8 cellular contexts compared by ENCODE assay signal in the genomic region with DNA sequence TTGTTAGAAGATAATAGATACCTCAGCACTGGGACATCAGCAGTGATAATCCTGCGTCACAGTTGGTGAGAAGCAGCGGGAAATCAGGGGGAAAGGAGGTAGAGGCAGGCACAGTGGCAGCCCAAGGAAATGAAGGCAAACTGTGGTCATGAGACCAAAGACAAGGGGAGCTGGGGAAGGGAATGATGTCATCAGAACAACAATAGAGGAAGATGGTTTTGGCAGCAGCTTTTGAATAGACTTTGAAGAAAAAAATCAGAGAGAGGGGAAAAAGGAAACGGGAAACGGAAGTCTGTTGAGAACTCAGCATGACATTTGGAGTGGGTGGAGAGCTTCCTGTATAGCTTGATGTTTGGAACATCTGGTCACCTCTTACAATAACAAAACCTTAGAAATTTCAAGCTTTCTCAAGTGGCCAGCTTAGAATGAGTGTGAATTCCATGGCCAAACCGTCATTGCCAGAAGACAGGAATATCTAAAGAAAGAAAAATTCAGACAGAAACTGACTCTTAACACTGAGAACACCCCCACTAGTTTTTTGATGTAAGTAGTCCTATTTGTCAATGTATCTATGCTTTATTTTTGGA. TPM values are rescaled to one million over a fixed set of nuclear protein-coding genes. Genes with fewer than 3 reads are reported as not detected.
A peak's percentile ranks its signal among the peaks of the same experiment; 100 is the strongest.
DNase-seq lines count a peak whose midpoint lies in the region; ATAC-seq and TF ChIP-seq lines count a peak whose summit lies in the region.

No MANE protein-coding gene starts in this region.

- H4K20me1 ChIP-seq in mammary epithelial cell (ENCODE audit: insufficient read depth, low read length), result no peaks in the 10 kb centered on the region

- no peak overlapping the region for H3K27ac ChIP-seq in mammary epithelial cell (ENCODE audit: insufficient read depth, low read depth, low read length)

- intact Hi-C loops in activated naive CD4-positive, alpha-beta T cell treated with anti-CD3 and anti-CD28 coated beads for 36 hours (cut with micrococcal nuclease), result loop anchor here (1.0 to 5.0 kb wide), 6 partner anchors 17 to 720 kb away; a partner anchor contains a TSS
- intact Hi-C loops in mammary epithelial cell (cut with micrococcal nuclease), result loop anchor here (2.0 to 10.0 kb wide), 2 partner anchors 18 to 566 kb away; a partner anchor contains a TSS

- H3K4me3 Mint-ChIP-seq in activated naive CD4-positive, alpha-beta T cell treated with anti-CD3 and anti-CD28 coated beads for 36 hours, result peak overlapping the region; percentile 16
- peak overlapping the region in 3 of 8 donors; percentile 7 to 52 (median 30) for H3K4me3 Mint-ChIP-seq in naive B cell

- no peak overlapping the region for H3K4me3 ChIP-seq in mammary epithelial cell (replicated peaks in 1 of 3; ENCODE audit: insufficient read depth in 1 of 3, low read depth in 2 of 3, low read length in 3 of 3)

- no peaks in the 10 kb centered on the region for H3K27me3 ChIP-seq in mammary epithelial cell (ENCODE audit: insufficient read depth, low read length)

- no peaks in the 10 kb centered on the region for H3K27me3 Mint-ChIP-seq in activated naive CD4-positive, alpha-beta T cell treated with anti-CD3 and anti-CD28 coated beads for 36 hours (ENCODE audit: low read depth)
- peaks cover 41 to 47% (median 42%) of the 10 kb centered on the region in 3 donors for H3K27me3 Mint-ChIP-seq in naive B cell

- peaks cover 9% of the 10 kb centered on the region for H3K4me1 ChIP-seq in mammary epithelial cell (ENCODE audit: insufficient read depth, low read length)

- BruUV-seq in mammary epithelial cell (replicated peaks; lab: Mats Ljungman, UMichigan), result no TSS peak

- peak; percentile 59 for ATAC-seq in HG02678 (IDR thresholded peaks at IDR 0.05; ENCODE audit: unreplicated experiment)
- ATAC-seq in naive B cell (ENCODE audit: low read depth in 2 of 2), result peak; percentile 49 to 56

- 72% methylated on average over 3 of the region's 5 CpGs for WGBS in mammary epithelial cell (ENCODE audit: low coverage, missing lambda C conversion rate)

- H3K4me2 ChIP-seq in mammary epithelial cell (ENCODE audit: insufficient read depth, low read depth, low read length), result peak overlapping the region; percentile 18

- no peaks in the 10 kb centered on the region for H3K79me2 ChIP-seq in mammary epithelial cell (ENCODE audit: insufficient read depth, low read length)

- in situ Hi-C loops in mammary epithelial cell (cut with MboI; ENCODE audit: low sequenced_read_pairs in 2 of 2), result loop anchor here (10.0 kb wide), 2 partner anchors 86 to 206 kb away; no protein-coding TSS in a partner anchor

- H3K9me3 ChIP-seq in mammary epithelial cell (replicated peaks; ENCODE audit: insufficient read depth, low read length), result no peaks in the 10 kb centered on the region

- CTCF ChIA-PET in activated naive CD4-positive, alpha-beta T cell treated with anti-CD3 and anti-CD28 coated beads for 36 hours (lab: Charles Lee), result interaction anchor here (0.5 to 5.2 kb wide), 36 partner anchors 10 to 235 kb away, joined by 3 to 142 read pairs (median 5); a partner anchor contains a TSS
- CTCF ChIA-PET in mammary epithelial cell (lab: Charles Lee; ENCODE audit: low non-redundant PET), result interaction anchor here (0.6 to 1.4 kb wide), 3 partner anchors 206 to 306 kb away, joined by 3 to 9 read pairs (median 6); no protein-coding TSS in a partner anchor

- peak; percentile 42 for DNase-seq in activated naive CD4-positive, alpha-beta T cell treated with anti-CD3 and anti-CD28 coated beads for 36 hours
- DNase-seq in activated naive CD4-positive, alpha-beta T cell treated with anti-CD3 and anti-CD28 coated beads, Interleukin-2, amount 50 U/mL, for 16 hours, result no peak
- DNase-seq in NCI-H69 (lab: John Stamatoyannopoulos, UW) (peak; percentile 66), mammary epithelial cell (peak; percentile 11), naive B cell (peak; percentile 21), NCI-H1092 (lab: John Stamatoyannopoulos, UW) (no peak), putamen (ENCODE audit: low spot score) (no peak)

- peak overlapping the region; percentile 77 for H2AFZ ChIP-seq in mammary epithelial cell (ENCODE audit: low read depth, low read length)

- H3K36me3 ChIP-seq in mammary epithelial cell (ENCODE audit: insufficient read depth, low read length), result no peaks in the 10 kb centered on the region

- no peak for TF ChIP-seq CTCF in mammary epithelial cell (conservative IDR thresholded peaks at IDR 0.05 in 1 of 2, IDR thresholded peaks at IDR 0.05 in 1 of 2; ENCODE audit: extremely low read depth in 1 of 2, insufficient read depth in 1 of 2, low read depth in 1 of 2, low read length in 2 of 2)

- H3K9me3 Mint-ChIP-seq in activated naive CD4-positive, alpha-beta T cell treated with anti-CD3 and anti-CD28 coated beads for 36 hours, result no peaks in the 10 kb centered on the region
- H3K9me3 Mint-ChIP-seq in naive B cell, result peaks cover 2 to 11% (median 6%) of the 10 kb centered on the region in 7 donors

- peak overlapping the region; percentile 72 for H3K27ac Mint-ChIP-seq in activated naive CD4-positive, alpha-beta T cell treated with anti-CD3 and anti-CD28 coated beads for 36 hours
- H3K27ac Mint-ChIP-seq in naive B cell, result no peak overlapping the region

- no peaks in the 10 kb centered on the region for H3K36me3 Mint-ChIP-seq in activated naive CD4-positive, alpha-beta T cell treated with anti-CD3 and anti-CD28 coated beads for 36 hours (ENCODE audit: low read depth)
- H3K36me3 Mint-ChIP-seq in naive B cell, result no peaks in the 10 kb centered on the region

- dilution Hi-C loops in mammary epithelial cell (cut with HindIII; ENCODE audit: low sequenced_read_pairs), result loop anchor here (5.0 to 25.0 kb wide), 3 partner anchors 48 to 218 kb away; no protein-coding TSS in a partner anchor

- no peak overlapping the region for H3K9ac ChIP-seq in mammary epithelial cell (ENCODE audit: insufficient read depth, low read length)

- peaks cover 21% of the 10 kb centered on the region for H3K4me1 Mint-ChIP-seq in activated naive CD4-positive, alpha-beta T cell treated with anti-CD3 and anti-CD28 coated beads for 36 hours (ENCODE audit: low read depth)
- peaks cover 6 to 15% (median 11%) of the 10 kb centered on the region in 3 donors for H3K4me1 Mint-ChIP-seq in naive B cell

RNA-seq across cellular contexts. Expression of a gene that starts 18.4 kb away (rescaled TPM):
- 1 to 10 TPM; 6.7 to 8.3 TPM for total RNA-seq in activated naive CD4-positive, alpha-beta T cell treated with anti-CD3 and anti-CD28 coated beads for 36 hours
- total RNA-seq in mammary epithelial cell, result 100 to 1,000 TPM in 1 of 2 donors, 10 to 100 TPM in 1; 76.9 to 126 TPM
- polyA plus RNA-seq in mammary epithelial cell (23.1 TPM), naive B cell (ENCODE audit: low read depth in 6 of 6) (not detected)
- polyA minus RNA-seq in mammary epithelial cell, result 33.9 TPM

Comparison
In these comparisons a context has a peak if more than half of its experiments do, and no peak if none do; other contexts are left out.
1. DNase-seq: peak in activated naive CD4-positive, alpha-beta T cell treated with anti-CD3 and anti-CD28 coated beads for 36 hours (single experiment), NCI-H69 (single experiment), mammary epithelial cell (single experiment) and naive B cell (single experiment); none in activated naive CD4-positive, alpha-beta T cell treated with anti-CD3 and anti-CD28 coated beads, Interleukin-2, amount 50 U/mL, for 16 hours (single experiment), NCI-H1092 (single experiment) and putamen (single experiment).
2. RNA of a gene that starts 18.4 kb away (total RNA-seq): 76.9 to 126 TPM in mammary epithelial cell; 6.7 to 8.3 TPM in activated naive CD4-positive, alpha-beta T cell treated with anti-CD3 and anti-CD28 coated beads for 36 hours; every median in the first group is over 4 times any median in the second.